Comparison of ENCODE assay signal across 8 cellular contexts in the genomic region with DNA sequence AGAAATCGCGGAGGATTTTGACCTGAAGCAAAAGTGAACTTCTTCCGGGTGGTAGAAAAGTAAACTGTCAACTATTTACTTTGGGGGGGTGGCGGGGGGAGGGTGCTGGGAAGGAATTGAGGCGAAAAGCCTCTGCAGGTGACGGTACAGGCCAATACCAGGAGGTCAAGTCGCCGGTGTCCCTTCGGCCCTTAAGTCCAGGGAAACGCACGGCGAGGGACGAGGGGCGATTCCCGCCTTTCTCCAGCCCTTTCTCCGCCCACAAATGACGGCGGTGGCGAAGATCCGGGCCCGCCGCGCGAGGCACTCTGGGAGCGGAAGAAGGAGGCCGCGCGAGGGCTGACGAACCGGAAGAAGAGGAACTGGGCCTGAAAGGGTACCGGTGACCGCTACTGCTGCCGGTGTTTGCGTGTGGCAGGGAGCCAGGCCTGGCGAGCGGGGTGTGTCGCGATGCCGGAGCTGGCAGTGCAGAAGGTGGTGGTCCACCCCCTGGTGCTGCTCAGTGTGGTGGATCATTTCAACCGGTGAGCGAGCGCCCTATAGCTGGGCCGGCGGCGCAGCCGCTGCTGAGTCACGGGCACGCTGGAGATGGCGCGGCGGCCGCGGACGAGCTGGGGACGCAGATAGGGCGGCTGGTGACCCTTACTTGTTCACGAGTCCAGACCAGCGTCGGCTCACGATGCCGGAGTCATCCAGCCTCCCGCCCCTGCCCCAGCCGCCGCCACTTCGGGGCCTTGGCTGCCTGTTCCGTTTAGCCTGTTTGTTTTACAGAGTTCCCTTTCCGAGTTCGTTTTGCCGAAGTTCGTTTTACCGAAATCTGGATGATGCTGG. TPM values are rescaled to one million over a fixed set of nuclear protein-coding genes. Genes with fewer than 3 reads are reported as not detected.
DNase-seq lines count a peak whose midpoint lies in the region; ATAC-seq and TF ChIP-seq lines count a peak whose summit lies in the region.

A gene (plus strand): TSS at position 350 of the 831 bp plus-strand sequence. CDS start 101 bp downstream, at position 451.

- H3K79me2 ChIP-seq in KMS-11 (ENCODE audit: insufficient read depth, low read depth), result peaks cover 52% of the 10 kb centered on the region

- H3K9ac ChIP-seq in KMS-11, result peak within 1 kb of the TSS; percentile 99

- H4K20me1 ChIP-seq in KMS-11 (ENCODE audit: insufficient read depth), result no peaks in the 10 kb centered on the region

- peak; percentile 65 for DNase-seq in DMS79 treated with DMSO at 0.1 percent for 48 hours (lab: John Stamatoyannopoulos, UW)
- peak; percentile 92 for DNase-seq in RKO (ENCODE audit: low spot score)
- peak; percentile 82 for DNase-seq in activated T-helper 1 cell treated with Interleukin-2 at 50 U/mL for 16 hours (ENCODE audit: low read depth)
- peak; percentile 57 for DNase-seq in esophagus squamous epithelium (lab: John Stamatoyannopoulos, UW)
- DNase-seq in myocyte (ENCODE audit: low read depth), result peak; percentile 92
- DNase-seq in stimulated activated CD8-positive, alpha-beta memory T cell treated with anti-CD3 and anti-CD28 coated beads, Interleukin-7, amount 100 ng/mL, for 4 hours (ENCODE audit: low read depth in 2 of 2), result peak; percentile 77 to 81

- H3K27ac ChIP-seq in KMS-11, result peak within 1 kb of the TSS; percentile 84
- H3K27ac ChIP-seq in esophagus squamous epithelium, result peak within 1 kb of the TSS; percentile 88 to 99 (median 96)

- peak; percentile 95 for ATAC-seq in GM21786 (IDR thresholded peaks at IDR 0.05; ENCODE audit: unreplicated experiment)

- H3K9me3 ChIP-seq in esophagus squamous epithelium, result peaks cover 0 to 2% (median 0%) of the 10 kb centered on the region in 3 donors

- H3K4me1 ChIP-seq in KMS-11 (ENCODE audit: low read depth, poor library complexity, severe bottlenecking) (peaks cover 34% of the 10 kb centered on the region), esophagus squamous epithelium (peaks cover 7 to 51% (median 23%) of the 10 kb centered on the region in 3 donors)

- no peaks in the 10 kb centered on the region for H3K27me3 ChIP-seq in KMS-11 (ENCODE audit: insufficient read depth, low read depth)
- H3K27me3 ChIP-seq in esophagus squamous epithelium, result no peaks in the 10 kb centered on the region

- peak within 1 kb of the TSS; percentile 85 for H2AFZ ChIP-seq in KMS-11 (ENCODE audit: low read depth)

- intact Hi-C loops in esophagus squamous epithelium (cut with DNase I), result no loop called here

- no peak for TF ChIP-seq CTCF in KMS-11 (conservative IDR thresholded peaks at IDR 0.05; ENCODE audit: low read depth, low read length)
- peak in 1 of 6 experiments; percentile 18 for TF ChIP-seq CTCF in esophagus squamous epithelium (IDR thresholded peaks at IDR 0.05)

- H3K4me2 ChIP-seq in KMS-11, result peak within 1 kb of the TSS; percentile 57

- H3K4me3 ChIP-seq in KMS-11 (IDR thresholded peaks at IDR 0.05; ENCODE audit: insufficient read depth, low read depth, low read length) (no peak within 1 kb of the TSS), esophagus squamous epithelium (peak within 1 kb of the TSS; percentile 55 to 97 (median 86))

- TF ChIP-seq POLR2A in esophagus squamous epithelium (IDR thresholded peaks at IDR 0.05), result peak in 3 of 4 donors; percentile 36 to 90 (median 76)

- WGBS in esophagus squamous epithelium, 2 donors, result 0% methylated on average over 11 to 35 of the region's 71 CpGs

- H3K36me3 ChIP-seq in KMS-11 (ENCODE audit: insufficient read depth) (peaks cover 12% of the 10 kb centered on the region; the same call in 1 of the 2 replicates), esophagus squamous epithelium (peaks cover 12 to 34% (median 16%) of the 10 kb centered on the region in 3 donors)

RNA-seq across cellular contexts. Expression of the gene that starts here (rescaled TPM):
- total RNA-seq in esophagus squamous epithelium (100 to 1,000 TPM in 1 of 4 donors, 10 to 100 TPM in 3; 65.5 to 112 (median 84.2) TPM), myocyte (120 and 144 TPM in 2 replicates)
- 144 TPM for polyA plus RNA-seq in myocyte (2012)
